1 cellular context compared by ENCODE assay signal in the genomic region with DNA sequence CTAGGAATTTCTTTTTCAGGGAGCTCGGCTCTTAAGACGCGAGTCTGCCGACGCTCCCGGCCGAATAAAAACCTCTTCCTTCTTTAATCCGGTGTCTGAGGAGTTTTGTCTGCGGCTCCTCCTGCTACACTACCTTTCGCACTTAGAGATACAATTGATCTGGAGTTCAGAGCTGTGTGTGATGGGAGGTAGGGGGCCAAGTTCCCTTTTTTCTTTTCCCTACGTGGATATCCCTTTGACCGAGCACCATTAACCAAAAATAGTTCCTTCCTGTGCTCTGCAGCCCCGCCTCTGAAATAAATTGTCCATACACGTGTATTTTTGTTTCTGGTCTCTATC.
TF ChIP-seq lines count a peak whose summit lies in the region.

No MANE protein-coding gene starts in this region.

TF ChIP-seq in GM12878, 131 proteins besides CTCF, POLR2A, EP300 and RAD21 (continued from another document):
- TF ChIP-seq, protein P1, sequence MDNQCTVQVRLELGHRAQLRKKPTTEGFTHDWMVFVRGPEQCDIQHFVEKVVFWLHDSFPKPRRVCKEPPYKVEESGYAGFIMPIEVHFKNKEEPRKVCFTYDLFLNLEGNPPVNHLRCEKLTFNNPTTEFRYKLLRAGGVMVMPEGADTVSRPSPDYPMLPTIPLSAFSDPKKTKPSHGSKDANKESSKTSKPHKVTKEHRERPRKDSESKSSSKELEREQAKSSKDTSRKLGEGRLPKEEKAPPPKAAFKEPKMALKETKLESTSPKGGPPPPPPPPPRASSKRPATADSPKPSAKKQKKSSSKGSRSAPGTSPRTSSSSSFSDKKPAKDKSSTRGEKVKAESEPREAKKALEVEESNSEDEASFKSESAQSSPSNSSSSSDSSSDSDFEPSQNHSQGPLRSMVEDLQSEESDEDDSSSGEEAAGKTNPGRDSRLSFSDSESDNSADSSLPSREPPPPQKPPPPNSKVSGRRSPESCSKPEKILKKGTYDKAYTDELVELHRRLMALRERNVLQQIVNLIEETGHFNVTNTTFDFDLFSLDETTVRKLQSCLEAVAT (IDR thresholded peaks at IDR 0.05) = peak; percentile 21; the same call in 1 of the 2 replicates
